In the genomic region with DNA sequence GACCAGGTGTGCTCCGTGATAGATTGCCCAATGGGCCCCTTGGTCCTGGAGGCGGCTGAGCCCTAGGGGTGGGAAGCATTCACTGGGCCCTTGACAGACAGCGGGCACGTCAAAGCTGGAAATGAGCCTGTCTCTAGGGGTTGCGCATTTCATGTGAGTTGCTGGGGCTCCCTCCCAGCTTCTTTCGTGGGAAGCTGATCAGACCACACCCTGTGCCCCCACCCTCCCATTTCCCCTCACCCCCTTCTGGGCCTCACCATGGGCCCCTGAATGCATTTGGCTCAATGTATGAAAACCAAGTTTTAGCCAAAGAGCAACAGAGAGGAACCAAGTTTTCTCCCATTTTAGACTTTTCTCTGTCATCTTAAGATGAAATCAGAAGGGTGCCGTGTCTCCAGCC, we compare ENCODE assay signal across 14 cellular contexts.
A peak's percentile ranks its signal among the peaks of the same experiment; 100 is the strongest.
DNase-seq lines count a peak whose midpoint lies in the region; ATAC-seq and TF ChIP-seq lines count a peak whose summit lies in the region.
"Had no signal": no experiment of that assay in that cellular context is flagged by ENCODE, and none has a peak within 500 bp of the region (broad histone marks: within the 10 kb centered on the region; RNA-seq: fewer than 3 reads in every experiment).

No MANE protein-coding gene starts in this region.

- H2AFZ ChIP-seq in GM23338 = peak overlapping the region; percentile 78
- H2AFZ ChIP-seq in smooth muscle cell (ENCODE audit: low read depth) = no peak overlapping the region

- H3K27me3 Mint-ChIP-seq in GM23338 (ENCODE audit: insufficient read depth, low read depth, poor library complexity) (peaks cover 16% of the 10 kb centered on the region), mesothelial cell of epicardium (ENCODE audit: low read depth) (no peaks in the 10 kb centered on the region), type B pancreatic cell (no peaks in the 10 kb centered on the region)
- H3K27me3 Mint-ChIP-seq: CD4-positive, alpha-beta memory T cell had no signal

- H4K20me1 ChIP-seq in GM23338 (replicated peaks; ENCODE audit: insufficient read depth) (no peaks in the 10 kb centered on the region), smooth muscle cell (ENCODE audit: low read depth) (no peaks in the 10 kb centered on the region)

- TF ChIP-seq CTCF in GM23338 (conservative IDR thresholded peaks at IDR 0.05; ENCODE audit: low read depth in 2 of 2) (no peak), NB4 (IDR thresholded peaks at IDR 0.05; ENCODE audit: low read depth, low read length) (no peak), mesothelial cell of epicardium (IDR thresholded peaks at IDR 0.05; ENCODE audit: unreplicated experiment) (no peak), type B pancreatic cell (conservative IDR thresholded peaks at IDR 0.05) (no peak), smooth muscle cell (IDR thresholded peaks at IDR 0.05; ENCODE audit: borderline replicate concordance, insufficient read depth, poor library complexity, severe bottlenecking) (no peak)

- H3K4me2 ChIP-seq in GM23338 (peak overlapping the region; percentile 45; the same call in 1 of the 2 replicates), smooth muscle cell (no peak overlapping the region)

- H3K4me3 Mint-ChIP-seq in GM23338 (no peak overlapping the region), mesothelial cell of epicardium (no peak overlapping the region), type B pancreatic cell (no peak overlapping the region)
- H3K4me3 Mint-ChIP-seq: CD4-positive, alpha-beta memory T cell had no signal

- peaks cover 17% of the 10 kb centered on the region for H3K4me1 ChIP-seq in GM23338 (ENCODE audit: insufficient read depth)
- H3K4me1 ChIP-seq in smooth muscle cell (ENCODE audit: low read depth) = peaks cover 11% of the 10 kb centered on the region

- 73% methylated on average over 4 of the region's 7 CpGs for WGBS in smooth muscle cell (ENCODE audit: low lambda C conversion rate)

- H3K9me3 ChIP-seq in smooth muscle cell (replicated peaks; ENCODE audit: low read depth) = peaks cover 3% of the 10 kb centered on the region

- H3K27ac ChIP-seq in GM23338 (ENCODE audit: low read depth) (no peak overlapping the region), smooth muscle cell (ENCODE audit: low read depth) (no peak overlapping the region)

- H3K9me3 Mint-ChIP-seq in GM23338 (peaks cover 30% of the 10 kb centered on the region), mesothelial cell of epicardium (peaks cover 21% of the 10 kb centered on the region), type B pancreatic cell (peaks cover 11% of the 10 kb centered on the region)

- peaks cover 9% of the 10 kb centered on the region; the same call in 1 of the 2 replicates for H3K9me2 ChIP-seq in GM23338 (ENCODE audit: insufficient read depth)

- no peak for DNase-seq in GM23338 (ENCODE audit: low spot score)
- peak; percentile 25 for DNase-seq in NB4 (ENCODE audit: low read depth)
- no peak for DNase-seq in mesothelial cell of epicardium (ENCODE audit: low spot score in 2 of 2, unreplicated experiment in 2 of 2)
- DNase-seq in type B pancreatic cell (ENCODE audit: extremely low spot score, unreplicated experiment) = no peak
- no peak for DNase-seq in smooth muscle cell (lab: John Stamatoyannopoulos, UW; ENCODE audit: unreplicated experiment)
- DNase-seq: Calu3; CD4-positive, alpha-beta memory T cell; COR-L47; DMS53; DMS79 treated with DMSO at 0.1 percent for 48 hours; GF-D8; H7; HCEC 1CT had no signal

- no peaks in the 10 kb centered on the region for H3K27me3 ChIP-seq in GM23338 (ENCODE audit: insufficient read depth)
- no peaks in the 10 kb centered on the region for H3K27me3 ChIP-seq in smooth muscle cell (ENCODE audit: low read depth)

- H3K9ac ChIP-seq in smooth muscle cell (ENCODE audit: low read depth) = no peak overlapping the region

- H3K79me2 ChIP-seq in GM23338 (replicated peaks; ENCODE audit: insufficient read depth) (no peaks in the 10 kb centered on the region), smooth muscle cell (ENCODE audit: low read depth) (no peaks in the 10 kb centered on the region)

- H3K4me3 ChIP-seq in GM23338 (no peak overlapping the region), NB4 (ENCODE audit: low read depth, low read length) (no peak overlapping the region), smooth muscle cell (no peak overlapping the region)

- H3K36me3 ChIP-seq in GM23338 (ENCODE audit: insufficient read depth) (no peaks in the 10 kb centered on the region), smooth muscle cell (ENCODE audit: low read depth) (no peaks in the 10 kb centered on the region)

- no peak for TF ChIP-seq POLR2A in NB4 (IDR thresholded peaks at IDR 0.05; ENCODE audit: extremely low read depth, insufficient read length)

- ATAC-seq in GM23338 (peak; percentile 49; the same call in 2 of the 3 replicates), HG03196 (IDR thresholded peaks at IDR 0.05; ENCODE audit: unreplicated experiment) (no peak)

- H3K36me3 Mint-ChIP-seq in GM23338 (ENCODE audit: low read depth) (peaks cover 30% of the 10 kb centered on the region), mesothelial cell of epicardium (peaks cover 8% of the 10 kb centered on the region), type B pancreatic cell (peaks cover 4% of the 10 kb centered on the region)

- peaks cover 4% of the 10 kb centered on the region; the same call in 1 of the 2 replicates for H3F3A ChIP-seq in GM23338 (replicated peaks; ENCODE audit: low read depth)
- H3F3A ChIP-seq in smooth muscle cell (ENCODE audit: low read depth) = no peaks in the 10 kb centered on the region

- H3K4me1 Mint-ChIP-seq in GM23338 (peaks cover 16% of the 10 kb centered on the region), mesothelial cell of epicardium (peaks cover 38% of the 10 kb centered on the region), type B pancreatic cell (ENCODE audit: unreplicated experiment) (peaks cover 17% of the 10 kb centered on the region)

- H3K27ac Mint-ChIP-seq in GM23338 (no peak overlapping the region), mesothelial cell of epicardium (peak overlapping the region; percentile 82), type B pancreatic cell (peak overlapping the region; percentile 73)
- H3K27ac Mint-ChIP-seq: CD4-positive, alpha-beta memory T cell had no signal

TF ChIP-seq in GM23338, 12 proteins besides CTCF, POLR2A, EP300 and RAD21:
- TF ChIP-seq CREB1 (CRISPR knock-in tag; IDR thresholded peaks at IDR 0.05; ENCODE audit: low read depth) = no peak
- TF ChIP-seq EZH2 (IDR thresholded peaks at IDR 0.05; ENCODE audit: low read depth, unreplicated experiment) = no peak
- TF ChIP-seq POLR2AphosphoS5 (IDR thresholded peaks at IDR 0.05; ENCODE audit: low read depth) = no peak
- no peak for TF ChIP-seq JUNB (IDR thresholded peaks at IDR 0.05; ENCODE audit: unreplicated experiment)
- TF ChIP-seq ZNF114 (CRISPR knock-in tag; IDR thresholded peaks at IDR 0.05) = no peak
